8 cellular contexts compared by ENCODE assay signal in the genomic region with DNA sequence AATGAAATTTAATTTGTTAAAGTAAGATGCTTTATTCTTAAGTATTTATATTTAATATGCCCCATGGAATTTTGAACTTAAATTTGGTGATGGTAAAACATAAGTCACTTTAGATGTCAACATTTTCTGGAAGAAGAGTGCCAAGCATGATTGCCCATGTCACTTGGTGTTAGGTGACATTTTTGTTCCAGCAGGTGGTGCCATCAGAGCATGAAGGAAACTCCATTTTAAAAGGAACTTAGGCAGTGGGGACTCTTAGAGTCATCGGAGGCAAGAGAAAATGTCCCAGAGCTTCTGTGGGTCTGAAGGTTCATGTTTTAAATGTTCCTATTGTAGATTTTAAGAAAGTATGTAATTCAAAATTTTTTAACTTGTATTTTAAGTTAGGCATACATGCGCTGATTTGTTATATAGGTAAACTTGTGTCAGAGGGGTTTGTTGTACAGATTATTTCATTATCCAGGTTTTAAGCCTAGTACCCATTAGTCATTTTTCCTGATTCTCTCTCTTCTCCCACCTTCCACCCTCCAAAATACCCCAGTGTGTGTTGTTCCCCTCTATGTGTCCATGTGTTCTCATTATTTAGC.
DNase-seq lines count a peak whose midpoint lies in the region; ATAC-seq and TF ChIP-seq lines count a peak whose summit lies in the region.

No MANE protein-coding gene starts in this region.

- TF ChIP-seq CTCF in AG04449 (IDR thresholded peaks at IDR 0.05; ENCODE audit: insufficient read depth, low read length, missing control alignments) (peak; percentile 57), epithelial cell of proximal tubule (conservative IDR thresholded peaks at IDR 0.05; ENCODE audit: low read depth, low read length) (peak; percentile 76), prostate gland (IDR thresholded peaks at IDR 0.05) (peak in 3 of 4 experiments; percentile 41 to 63 (median 45))

- ATAC-seq in HG03520 (IDR thresholded peaks at IDR 0.05; ENCODE audit: unreplicated experiment), result no peak
- ATAC-seq in GM21526 (IDR thresholded peaks at IDR 0.05; ENCODE audit: low FRiP score, unreplicated experiment), result no peak

- H3K4me3 ChIP-seq in AG04449 (ENCODE audit: low read depth, low read length), result no peak overlapping the region
- no peak overlapping the region for H3K4me3 ChIP-seq in epithelial cell of proximal tubule (ENCODE audit: low read depth, low read length)
- H3K4me3 ChIP-seq in prostate gland, result no peak overlapping the region

- CTCF ChIA-PET in AG04449 (lab: Yijun Ruan, JAX), result interaction anchor here (0.8 to 4.5 kb wide), 19 partner anchors 8 to 787 kb away, joined by 3 to 28 read pairs (median 4); no protein-coding TSS in a partner anchor

- H3K27ac ChIP-seq in prostate gland, result no peak overlapping the region

- intact Hi-C loops in prostate gland (cut with DNase I), result loop anchor here (5.0 kb wide), 1 partner anchor 451 kb away; no protein-coding TSS in a partner anchor

- DNase-seq in AG04449 (ENCODE audit: low read depth, low spot score) (no peak), H4 (ENCODE audit: low spot score) (peak; percentile 74), NCI-H748 treated with DMSO at 0.1 percent for 48 hours (lab: John Stamatoyannopoulos, UW) (peak; percentile 71), epithelial cell of proximal tubule (ENCODE audit: low read depth) (peak; percentile 26), prostate gland (ENCODE audit: low spot score) (peak; percentile 19), cerebellar nuclear complex (lab: John Stamatoyannopoulos, UW) (no peak)

- 40% methylated on average over 2 of the region's 2 CpGs for WGBS in prostate gland

- no peak for TF ChIP-seq POLR2A in prostate gland (IDR thresholded peaks at IDR 0.05)

- H3K4me1 ChIP-seq in prostate gland (replicated peaks), result no peaks in the 10 kb centered on the region

- H3K9me3 ChIP-seq in prostate gland, result no peaks in the 10 kb centered on the region

- POLR2A ChIA-PET in AG04449 (lab: Yijun Ruan, JAX), result interaction anchor here (0.8 kb wide), 1 partner anchor 40 kb away, joined by 3 read pairs; no protein-coding TSS in a partner anchor

- no peaks in the 10 kb centered on the region for H3K27me3 ChIP-seq in prostate gland (replicated peaks; ENCODE audit: insufficient read depth)

- no peaks in the 10 kb centered on the region for H3K36me3 ChIP-seq in prostate gland

Comparison
In these comparisons a context has a peak if more than half of its experiments do, and no peak if none do; other contexts are left out.
1. DNase-seq: peak in H4 (single experiment), NCI-H748 treated with DMSO at 0.1 percent for 48 hours (single experiment), epithelial cell of proximal tubule (single experiment) and prostate gland (single experiment); none in AG04449 (single experiment) and cerebellar nuclear complex (0 of 2).
2. Peak in every context shown above with its lines, with median percentiles within 50 percentile points of each other: CTCF ChIP-seq.